ENCODE assay signal across 15 cellular contexts in the genomic region with DNA sequence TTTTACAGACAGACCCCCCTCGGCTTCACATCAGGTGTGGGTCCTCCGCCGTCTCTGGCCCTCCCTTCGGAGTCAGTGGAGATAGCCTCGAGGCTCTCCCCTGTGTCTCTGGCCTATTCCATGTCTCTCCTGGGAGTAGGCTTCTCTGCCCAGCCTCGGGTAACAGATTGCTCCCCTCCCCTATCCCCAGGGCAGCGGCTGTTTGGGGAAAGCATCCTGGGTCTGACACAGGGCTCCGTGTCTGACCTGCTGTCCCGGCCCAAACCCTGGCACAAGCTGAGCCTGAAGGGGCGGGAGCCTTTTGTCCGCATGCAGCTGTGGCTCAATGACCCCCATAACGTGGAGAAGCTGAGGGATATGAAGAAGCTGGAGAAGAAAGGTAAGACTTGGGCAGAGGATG. TPM values are rescaled to one million over a fixed set of nuclear protein-coding genes. Genes with fewer than 3 reads are reported as not detected.
DNase-seq lines count a peak whose midpoint lies in the region; ATAC-seq and TF ChIP-seq lines count a peak whose summit lies in the region.
"Had no signal": no experiment of that assay in that cellular context is flagged by ENCODE, and none has a peak within 500 bp of the region (broad histone marks: within the 10 kb centered on the region; RNA-seq: fewer than 3 reads in every experiment).

No MANE protein-coding gene starts in this region.

- H3K4me3 Mint-ChIP-seq in natural killer cell treated with Interleukin-12 subunit alpha and Interleukin-12 subunit beta and Interleukin-15 and Interleukin-18, amount 100 ng/mL, for 72 hours = no peak overlapping the region
- H3K4me3 Mint-ChIP-seq in activated T-cell treated with anti-CD3 and anti-CD28 coated beads, Interleukin-2, amount 50 U/mL, for 72 hours = no peak overlapping the region
- H3K4me3 Mint-ChIP-seq: CD4-positive, alpha-beta memory T cell; H9; HFFc6 had no signal

- no peaks in the 10 kb centered on the region for H3K9me3 Mint-ChIP-seq in natural killer cell treated with Interleukin-12 subunit alpha and Interleukin-12 subunit beta and Interleukin-15 and Interleukin-18, amount 100 ng/mL, for 72 hours
- no peaks in the 10 kb centered on the region for H3K9me3 Mint-ChIP-seq in activated T-cell treated with anti-CD3 and anti-CD28 coated beads, Interleukin-2, amount 50 U/mL, for 72 hours
- H3K9me3 Mint-ChIP-seq: H9, HFFc6 had no signal

- H3K36me3 Mint-ChIP-seq in natural killer cell treated with Interleukin-12 subunit alpha and Interleukin-12 subunit beta and Interleukin-15 and Interleukin-18, amount 100 ng/mL, for 72 hours = no peaks in the 10 kb centered on the region
- H3K36me3 Mint-ChIP-seq in activated T-cell treated with anti-CD3 and anti-CD28 coated beads, Interleukin-2, amount 50 U/mL, for 72 hours (ENCODE audit: insufficient read depth in 2 of 2) = no peaks in the 10 kb centered on the region
- H3K36me3 Mint-ChIP-seq: CD4-positive, alpha-beta memory T cell had no signal

- CTCF ChIA-PET in HEK293 (lab: Yijun Ruan, JAX) = no interaction called here

- peak overlapping the region; percentile 71 for H2BK5ac ChIP-seq in neuronal stem cell (ENCODE audit: low read length)

- H3K9me3 ChIP-seq in HEK293 (ENCODE audit: control insufficient read depth, insufficient read depth, low read depth, low read length) (no peaks in the 10 kb centered on the region), NT2/D1 (ENCODE audit: insufficient read depth, low read length) (no peaks in the 10 kb centered on the region), neuronal stem cell (replicated peaks in 1 of 2; ENCODE audit: control insufficient read depth in 2 of 2, insufficient read depth in 1 of 2, low read depth in 1 of 2, low read length in 2 of 2) (no peaks in the 10 kb centered on the region)

- no peak overlapping the region for H2BK15ac ChIP-seq in neuronal stem cell (ENCODE audit: low read length)

- no peak for DNase-seq in NT2/D1 (ENCODE audit: low read depth, low spot score)
- no peak for DNase-seq in neuronal stem cell (ENCODE audit: low spot score)
- no peak for DNase-seq in mesenteric fat pad (ENCODE audit: low spot score)
- no peak for DNase-seq in natural killer cell treated with Interleukin-12 subunit alpha and Interleukin-12 subunit beta and Interleukin-15 and Interleukin-18, amount 100 ng/mL, for 72 hours (ENCODE audit: low spot score)
- DNase-seq in activated T-cell treated with anti-CD3 and anti-CD28 coated beads, Interleukin-2, amount 50 U/mL, for 72 hours = no peak
- DNase-seq: C1 segment of cervical spinal cord; Calu3; CD4-positive, alpha-beta memory T cell; COR-L47; DMS53; DMS79 treated with DMSO at 0.1 percent for 48 hours; H9; HFFc6 had no signal

- H3K36me3 ChIP-seq in HEK293 (ENCODE audit: control insufficient read depth in 2 of 2, insufficient read depth in 1 of 2, low read length in 2 of 2) (no peaks in the 10 kb centered on the region), NT2/D1 (ENCODE audit: insufficient read depth, insufficient read length, low read length) (no peaks in the 10 kb centered on the region), neuronal stem cell (replicated peaks in 1 of 2; ENCODE audit: control insufficient read depth in 2 of 2, insufficient read depth in 2 of 2, low read length in 2 of 2) (no peaks in the 10 kb centered on the region)

- TF ChIP-seq CTCF in HEK293 (tag by site-specific recombination; IDR thresholded peaks at IDR 0.05) = no peak

- H2AK5ac ChIP-seq in neuronal stem cell (ENCODE audit: low read depth, low read length) = no peak overlapping the region

- no peak overlapping the region for H4K91ac ChIP-seq in neuronal stem cell (ENCODE audit: low read depth, low read length, poor library complexity)

- no peak overlapping the region for H3K27ac Mint-ChIP-seq in natural killer cell treated with Interleukin-12 subunit alpha and Interleukin-12 subunit beta and Interleukin-15 and Interleukin-18, amount 100 ng/mL, for 72 hours
- no peak overlapping the region for H3K27ac Mint-ChIP-seq in activated T-cell treated with anti-CD3 and anti-CD28 coated beads, Interleukin-2, amount 50 U/mL, for 72 hours
- H3K27ac Mint-ChIP-seq: H9, HFFc6 had no signal

- peak overlapping the region; percentile 8 for H3K14ac ChIP-seq in neuronal stem cell (ENCODE audit: low read length)

- peaks cover 0 to 2% of the 10 kb centered on the region in 2 donors for H3K27me3 Mint-ChIP-seq in natural killer cell treated with Interleukin-12 subunit alpha and Interleukin-12 subunit beta and Interleukin-15 and Interleukin-18, amount 100 ng/mL, for 72 hours
- H3K27me3 Mint-ChIP-seq in activated T-cell treated with anti-CD3 and anti-CD28 coated beads, Interleukin-2, amount 50 U/mL, for 72 hours (ENCODE audit: low read depth) = no peaks in the 10 kb centered on the region

- no peak overlapping the region for H3K23ac ChIP-seq in neuronal stem cell (ENCODE audit: low read depth, low read length, poor library complexity)

- H3K4me1 Mint-ChIP-seq in natural killer cell treated with Interleukin-12 subunit alpha and Interleukin-12 subunit beta and Interleukin-15 and Interleukin-18, amount 100 ng/mL, for 72 hours (ENCODE audit: low read depth in 2 of 2) = no peaks in the 10 kb centered on the region
- no peaks in the 10 kb centered on the region for H3K4me1 Mint-ChIP-seq in activated T-cell treated with anti-CD3 and anti-CD28 coated beads, Interleukin-2, amount 50 U/mL, for 72 hours (ENCODE audit: low read depth)
- H3K4me1 Mint-ChIP-seq: CD4-positive, alpha-beta memory T cell had no signal

- H3K4me1 ChIP-seq in HEK293 (ENCODE audit: control insufficient read depth, insufficient read depth, low read length) = no peaks in the 10 kb centered on the region
- H3K4me1 ChIP-seq in NT2/D1 (ENCODE audit: insufficient read depth, insufficient read length) = peaks cover 12% of the 10 kb centered on the region
- no peaks in the 10 kb centered on the region for H3K4me1 ChIP-seq in neuronal stem cell (ENCODE audit: control insufficient read depth in 2 of 2, insufficient read depth in 1 of 2, low read depth in 1 of 2, low read length in 2 of 2)

- POLR2A ChIA-PET in HEK293 (lab: Yijun Ruan, JAX) = no interaction called here

- WGBS in neuronal stem cell (ENCODE audit: extremely low coverage in 2 of 2, insufficient read length in 2 of 2, insufficient replicate concordance in 1 of 2), 2 donors = no CpG with 5 or more reads among the region's 12 CpGs

- no peak overlapping the region for H3K4me3 ChIP-seq in HEK293 (ENCODE audit: low read depth, low read length)
- H3K4me3 ChIP-seq in NT2/D1 (ENCODE audit: insufficient read length, low read depth) = no peak overlapping the region
- no peak overlapping the region for H3K4me3 ChIP-seq in neuronal stem cell (ENCODE audit: low read length in 2 of 2)

- no peak for ATAC-seq in natural killer cell treated with Interleukin-12 subunit alpha and Interleukin-12 subunit beta and Interleukin-15 and Interleukin-18, amount 100 ng/mL, for 72 hours
- no peak for ATAC-seq in activated T-cell treated with anti-CD3 and anti-CD28 coated beads, Interleukin-2, amount 50 U/mL, for 72 hours (replicated peaks in 1 of 2)
- ATAC-seq: HCT116 had no signal

- no peak overlapping the region for H3K4ac ChIP-seq in neuronal stem cell (ENCODE audit: low read length)

- H3K9ac ChIP-seq in NT2/D1 (ENCODE audit: insufficient read length, low read depth) = peak overlapping the region; percentile 51
- H3K9ac ChIP-seq in neuronal stem cell (ENCODE audit: low read depth, low read length, poor library complexity) = no peak overlapping the region

- H3K27ac ChIP-seq in HEK293 (ENCODE audit: extremely low read depth, low read depth, low read length) = no peak overlapping the region
- H3K27ac ChIP-seq in neuronal stem cell (replicated peaks; ENCODE audit: low read length) = no peak overlapping the region

- no peak overlapping the region for H4K8ac ChIP-seq in neuronal stem cell (ENCODE audit: low read depth, low read length)

- H3K4me2 ChIP-seq in neuronal stem cell (ENCODE audit: insufficient read depth, low read length, poor library complexity, severe bottlenecking) = no peak overlapping the region

- no peak overlapping the region for H3K18ac ChIP-seq in neuronal stem cell (ENCODE audit: low read length)

- H3K79me1 ChIP-seq in neuronal stem cell (ENCODE audit: low read depth, low read length) = peaks cover 2% of the 10 kb centered on the region

- H3K27me3 ChIP-seq in NT2/D1 (ENCODE audit: insufficient read depth, insufficient read length) (no peaks in the 10 kb centered on the region), neuronal stem cell (ENCODE audit: control insufficient read depth in 3 of 3, insufficient read depth in 3 of 3, low read depth in 1 of 3, low read length in 3 of 3) (no peaks in the 10 kb centered on the region)

- no peak overlapping the region for H2BK12ac ChIP-seq in neuronal stem cell (ENCODE audit: low read length)

- no peak overlapping the region for H2BK120ac ChIP-seq in neuronal stem cell (ENCODE audit: low read depth, low read length)

- no peak overlapping the region for H2AFZ ChIP-seq in neuronal stem cell (ENCODE audit: low read length)

RNA-seq across cellular contexts. Expression of gene PHETA1, which starts 30.8 kb away (rescaled TPM):
- 10.7 TPM for polyA plus RNA-seq in neuronal stem cell (2013, experiment 1 of 2)
- polyA plus RNA-seq in neuronal stem cell (2013, experiment 2 of 2) = 11.2 TPM
- 19.5 TPM for total RNA-seq in mesenteric fat pad
- 1 to 10 TPM; 2.1 to 2.2 TPM for total RNA-seq in natural killer cell treated with Interleukin-12 subunit alpha and Interleukin-12 subunit beta and Interleukin-15 and Interleukin-18, amount 100 ng/mL, for 72 hours
- total RNA-seq in activated T-cell treated with anti-CD3 and anti-CD28 coated beads, Interleukin-2, amount 50 U/mL, for 72 hours = 1 to 10 TPM; 1.0 to 2.2 TPM
